In the genomic region with DNA sequence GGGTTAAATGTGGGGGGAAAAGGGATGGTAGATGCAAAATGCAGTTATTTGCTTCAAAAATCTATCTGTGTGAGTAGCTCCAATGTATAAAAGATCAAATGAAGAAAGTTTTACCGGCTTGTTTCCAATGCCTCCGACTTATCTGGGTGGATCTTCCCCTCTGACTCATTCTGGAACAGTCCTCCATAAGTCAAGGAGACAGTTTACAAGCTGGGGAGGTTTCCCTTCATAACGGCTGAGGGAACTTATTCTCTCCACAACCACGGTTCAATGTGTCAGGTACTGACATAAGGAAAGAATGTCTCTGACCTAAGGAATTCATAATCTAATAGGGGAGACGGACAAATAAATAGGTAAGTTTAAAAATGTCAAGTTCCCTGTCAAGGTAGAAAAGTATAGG, we compare ENCODE assay signal across 8 cellular contexts. TPM values are rescaled to one million over a fixed set of nuclear protein-coding genes. Genes with fewer than 3 reads are reported as not detected.
A peak's percentile ranks its signal among the peaks of the same experiment; 100 is the strongest.
DNase-seq lines count a peak whose midpoint lies in the region; ATAC-seq and TF ChIP-seq lines count a peak whose summit lies in the region.
"Had no signal": no experiment of that assay in that cellular context is flagged by ENCODE, and none has a peak within 500 bp of the region (broad histone marks: within the 10 kb centered on the region; RNA-seq: fewer than 3 reads in every experiment).

No MANE protein-coding gene starts in this region.

- H3K4me3 Mint-ChIP-seq in HFFc6 = peak overlapping the region; percentile 58
- H3K4me3 Mint-ChIP-seq in activated T-helper 1 cell treated with anti-CD3 and anti-CD28 coated beads, Interleukin-12 subunit alpha, Interleukin-12 subunit beta, Interleukin-2, Interleukin-4 antibody, amounts not matched to agents 30 ng/mL and 10 ng/mL and 1 ng/mL, durations not matched to agents 14 hours and 24 hours and 36 hours = peak overlapping the region; percentile 10

- intact Hi-C loops in activated T-helper 1 cell treated with anti-CD3 and anti-CD28 coated beads, Interleukin-12 subunit alpha, Interleukin-12 subunit beta, Interleukin-2, Interleukin-4 antibody, amounts not matched to agents 30 ng/mL and 10 ng/mL and 1 ng/mL, durations not matched to agents 14 hours and 24 hours and 36 hours (cut with micrococcal nuclease) = loop anchor here (5.0 to 10.0 kb wide), 2 partner anchors 345 to 353 kb away; partner anchors contain the start of genes ANGPTL5 and CEP126

- peak; percentile 78 for DNase-seq in HFFc6
- DNase-seq in activated T-helper 1 cell treated with anti-CD3 and anti-CD28 coated beads, Interleukin-12 subunit alpha, Interleukin-12 subunit beta, Interleukin-2, Interleukin-4 antibody, amounts not matched to agents 30 ng/mL and 10 ng/mL and 1 ng/mL, durations not matched to agents 14 hours and 24 hours and 36 hours (ENCODE audit: low spot score) = no peak
- DNase-seq in thoracic aorta (ENCODE audit: low spot score) = no peak
- DNase-seq in SJCRH30 = no peak
- no peak for DNase-seq in RPMI8226
- DNase-seq in NCI-H526 treated with DMSO at 0.1 percent for 48 hours (lab: John Stamatoyannopoulos, UW) = no peak
- DNase-seq: NCI-H345 had no signal

- H3K4me1 Mint-ChIP-seq in HFFc6 (ENCODE audit: low read depth) = peaks cover 48% of the 10 kb centered on the region
- H3K4me1 Mint-ChIP-seq in activated T-helper 1 cell treated with anti-CD3 and anti-CD28 coated beads, Interleukin-12 subunit alpha, Interleukin-12 subunit beta, Interleukin-2, Interleukin-4 antibody, amounts not matched to agents 30 ng/mL and 10 ng/mL and 1 ng/mL, durations not matched to agents 14 hours and 24 hours and 36 hours (ENCODE audit: low read depth) = peaks cover 26% of the 10 kb centered on the region

- H3K9ac ChIP-seq in iPS-20b (ENCODE audit: low read depth, low read length) = no peak overlapping the region

- ATAC-seq in thoracic aorta (ENCODE audit: insufficient number of reproducible peaks, low FRiP score, low read depth) = no peak

- H3K9me3 ChIP-seq in iPS-20b (ENCODE audit: insufficient read depth, low read depth, low read length) (no peaks in the 10 kb centered on the region), thoracic aorta (no peaks in the 10 kb centered on the region), SJCRH30 (replicated peaks) (no peaks in the 10 kb centered on the region)

- no peaks in the 10 kb centered on the region for H3K27me3 Mint-ChIP-seq in HFFc6 (ENCODE audit: insufficient read depth)
- H3K27me3 Mint-ChIP-seq in activated T-helper 1 cell treated with anti-CD3 and anti-CD28 coated beads, Interleukin-12 subunit alpha, Interleukin-12 subunit beta, Interleukin-2, Interleukin-4 antibody, amounts not matched to agents 30 ng/mL and 10 ng/mL and 1 ng/mL, durations not matched to agents 14 hours and 24 hours and 36 hours (ENCODE audit: insufficient read depth) = peaks cover 41% of the 10 kb centered on the region

- H3K4me1 ChIP-seq in iPS-20b (ENCODE audit: insufficient read depth, low read length) = peaks cover 17% of the 10 kb centered on the region
- peaks cover 0 to 14% of the 10 kb centered on the region in 2 donors for H3K4me1 ChIP-seq in thoracic aorta (ENCODE audit: control insufficient read depth in 1 of 2, low read depth in 2 of 2)
- H3K4me1 ChIP-seq in SJCRH30 = no peaks in the 10 kb centered on the region

- H3K27ac Mint-ChIP-seq in HFFc6 = peak overlapping the region; percentile 57; the same call in 1 of the 2 replicates
- H3K27ac Mint-ChIP-seq in activated T-helper 1 cell treated with anti-CD3 and anti-CD28 coated beads, Interleukin-12 subunit alpha, Interleukin-12 subunit beta, Interleukin-2, Interleukin-4 antibody, amounts not matched to agents 30 ng/mL and 10 ng/mL and 1 ng/mL, durations not matched to agents 14 hours and 24 hours and 36 hours = no peak overlapping the region

- H3K4me3 ChIP-seq in iPS-20b (ENCODE audit: low read length) (peak overlapping the region; percentile 78; the same call in 1 of the 2 replicates), thoracic aorta (peak overlapping the region; percentile 78), SJCRH30 (no peak overlapping the region)

- 0 out of 2 replicates have a peak, but pooled peaks cover 4% of the 10 kb centered on the region for H3K36me3 Mint-ChIP-seq in HFFc6 (ENCODE audit: low read depth)
- H3K36me3 Mint-ChIP-seq in activated T-helper 1 cell treated with anti-CD3 and anti-CD28 coated beads, Interleukin-12 subunit alpha, Interleukin-12 subunit beta, Interleukin-2, Interleukin-4 antibody, amounts not matched to agents 30 ng/mL and 10 ng/mL and 1 ng/mL, durations not matched to agents 14 hours and 24 hours and 36 hours (ENCODE audit: low read depth) = no peaks in the 10 kb centered on the region

- H3K27me3 ChIP-seq in iPS-20b (ENCODE audit: insufficient read depth, low read length) (peaks cover 26% of the 10 kb centered on the region), thoracic aorta (replicated peaks; ENCODE audit: insufficient read depth) (no peaks in the 10 kb centered on the region), SJCRH30 (no peaks in the 10 kb centered on the region)

- no peaks in the 10 kb centered on the region for H3K9me3 Mint-ChIP-seq in HFFc6
- no peaks in the 10 kb centered on the region for H3K9me3 Mint-ChIP-seq in activated T-helper 1 cell treated with anti-CD3 and anti-CD28 coated beads, Interleukin-12 subunit alpha, Interleukin-12 subunit beta, Interleukin-2, Interleukin-4 antibody, amounts not matched to agents 30 ng/mL and 10 ng/mL and 1 ng/mL, durations not matched to agents 14 hours and 24 hours and 36 hours

- H3K36me3 ChIP-seq in iPS-20b (ENCODE audit: insufficient read depth, low read depth, low read length) = no peaks in the 10 kb centered on the region
- no peaks in the 10 kb centered on the region for H3K36me3 ChIP-seq in thoracic aorta
- H3K36me3 ChIP-seq in SJCRH30 = no peaks in the 10 kb centered on the region

- no peak overlapping the region for H3K27ac ChIP-seq in iPS-20b (ENCODE audit: low read length)
- H3K27ac ChIP-seq in thoracic aorta = peak overlapping the region; percentile 52 to 59
- H3K27ac ChIP-seq in SJCRH30 = no peak overlapping the region

- no peak for TF ChIP-seq CTCF in HFFc6 (IDR thresholded peaks at IDR 0.05)
- no peak for TF ChIP-seq CTCF in thoracic aorta (IDR thresholded peaks at IDR 0.05)

RNA-seq across cellular contexts. Expression of gene BIRC3, which starts 49.7 kb away (rescaled TPM):
- under 1 TPM; 0.35 to 0.66 (median 0.42) TPM for total RNA-seq in HFFc6 (2021; fragmentation: NEBNext Ultra II Directional; extraction: Animal tissue kit (Norgen Biotek cat#: 25700))
- total RNA-seq in activated T-helper 1 cell treated with anti-CD3 and anti-CD28 coated beads, Interleukin-12 subunit alpha, Interleukin-12 subunit beta, Interleukin-2, Interleukin-4 antibody, amounts not matched to agents 30 ng/mL and 10 ng/mL and 1 ng/mL, durations not matched to agents 14 hours and 24 hours and 36 hours = 101 and 108 TPM in 2 replicates
- 10 to 100 TPM in 1 of 2 donors, 1 to 10 TPM in 1; 4.9 to 15.3 TPM for total RNA-seq in thoracic aorta
- total RNA-seq in SJCRH30 (2014; rRNA removed; shearing (Covaris generic)) = 0.08 TPM in 1 of 2 replicates, not detected in the other

Comparison
In these comparisons a context has a peak if more than half of its experiments do, and no peak if none do; other contexts are left out.
1. H3K27ac ChIP-seq: peak in thoracic aorta (2 of 2); none in iPS-20b (single experiment) and SJCRH30 (single experiment).